Comparison of ENCODE assay signal across 20 cellular contexts in the genomic region with DNA sequence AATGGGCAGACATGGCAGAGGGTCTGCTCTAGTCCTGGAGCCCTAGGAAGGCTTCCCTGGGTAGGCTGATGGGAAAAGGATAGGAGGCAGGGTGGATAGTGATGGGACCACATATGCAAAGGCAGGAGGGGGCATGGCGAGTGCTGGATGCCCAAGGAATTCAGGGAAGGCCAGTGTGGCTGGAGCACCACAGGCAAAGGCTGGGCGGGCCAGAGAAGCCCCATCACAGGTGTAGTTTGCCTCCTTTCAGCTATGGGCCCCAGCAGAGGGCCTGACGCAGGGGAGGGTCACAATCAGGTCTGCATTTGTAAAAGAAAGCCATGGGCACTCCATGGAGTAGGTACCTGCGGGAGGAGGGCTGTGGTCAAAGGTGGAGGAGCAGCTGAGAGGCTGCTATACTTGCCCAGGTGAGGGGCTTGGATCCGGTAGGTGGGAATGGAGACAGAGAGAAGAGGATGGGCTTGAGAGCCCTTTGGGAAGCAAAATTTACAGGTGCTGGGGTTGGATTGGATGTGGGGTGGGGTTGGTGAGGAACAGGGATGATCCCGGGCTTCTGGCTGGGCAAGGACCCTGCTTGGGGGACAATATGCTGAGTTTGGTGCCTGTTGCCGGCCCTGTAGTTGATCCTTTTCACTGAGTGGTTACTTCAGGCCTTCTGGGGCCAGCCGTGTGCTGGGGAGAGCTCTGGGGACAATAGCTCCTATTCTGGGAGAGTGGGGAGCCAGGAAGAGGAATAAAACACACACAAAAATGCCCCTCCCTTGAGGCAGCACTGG. TPM values are rescaled to one million over a fixed set of nuclear protein-coding genes. Genes with fewer than 3 reads are reported as not detected.
A peak's percentile ranks its signal among the peaks of the same experiment; 100 is the strongest.
DNase-seq lines count a peak whose midpoint lies in the region; ATAC-seq, FAIRE-seq and TF ChIP-seq lines count a peak whose summit lies in the region.
"Had no signal": no experiment of that assay in that cellular context is flagged by ENCODE, and none has a peak within 500 bp of the region (broad histone marks: within the 10 kb centered on the region; RNA-seq: fewer than 3 reads in every experiment).

No MANE protein-coding gene starts in this region.

- WGBS in gastroesophageal sphincter (ENCODE audit: low coverage in 1 of 2), 2 donors, result 84 to 87% methylated on average over 5 to 7 of the region's 8 CpGs
- 87 to 90% (median 89%) methylated on average over 8 of the region's 8 CpGs for WGBS in ovary, 3 donors

- no peak for TF ChIP-seq EP300 in gastroesophageal sphincter (IDR thresholded peaks at IDR 0.05)
- no peak for TF ChIP-seq EP300 in ovary (IDR thresholded peaks at IDR 0.05)

- no peak overlapping the region for H3K4me3 ChIP-seq in ACC112 (ENCODE audit: low read depth, low read length)
- no peak overlapping the region for H3K4me3 ChIP-seq in gastroesophageal sphincter
- no peak overlapping the region for H3K4me3 ChIP-seq in ovary
- H3K4me3 ChIP-seq: body of pancreas, SJSA1 had no signal

- ATAC-seq in gastroesophageal sphincter (no peak), GM19324 (IDR thresholded peaks at IDR 0.05; ENCODE audit: low FRiP score, unreplicated experiment) (no peak)
- ATAC-seq: body of pancreas; stimulated activated memory B cell treated with anti-CD40 and anti-IgM and Interleukin-4, amounts not matched to agents 10 μg/mL and 1 μg/mL and 100 μg/mL, for 72 hours had no signal

- TF ChIP-seq CTCF in gastroesophageal sphincter (IDR thresholded peaks at IDR 0.05) (no peak), ovary (IDR thresholded peaks at IDR 0.05) (no peak), GM20000 (IDR thresholded peaks at IDR 0.05; ENCODE audit: extremely low read depth, missing control alignments) (no peak)

- peak overlapping the region; percentile 59 for H3K27ac ChIP-seq in ACC112 (ENCODE audit: low read depth, low read length)
- peak overlapping the region in 3 of 4 donors; percentile 39 to 91 (median 84) for H3K27ac ChIP-seq in gastroesophageal sphincter
- H3K27ac ChIP-seq in ovary, result peak overlapping the region; percentile 40 to 95
- H3K27ac ChIP-seq: body of pancreas had no signal

- no peak overlapping the region for H2AFZ ChIP-seq in ACC112 (ENCODE audit: low read length, unreplicated experiment)

- TF ChIP-seq POLR2A in gastroesophageal sphincter (IDR thresholded peaks at IDR 0.05) (no peak), ovary (IDR thresholded peaks at IDR 0.05) (no peak), GM12891 (IDR thresholded peaks at IDR 0.05; ENCODE audit: low read depth, low read length) (no peak)

- peaks cover 84% of the 10 kb centered on the region for H3K4me1 ChIP-seq in ACC112 (ENCODE audit: control insufficient read depth, insufficient read depth, low read length, unreplicated experiment)
- peaks cover 9 to 94% (median 43%) of the 10 kb centered on the region in 3 donors for H3K4me1 ChIP-seq in gastroesophageal sphincter
- peaks cover 48% of the 10 kb centered on the region for H3K4me1 ChIP-seq in ovary (ENCODE audit: insufficient read depth)
- H3K4me1 ChIP-seq: body of pancreas had no signal

- H3K9me3 ChIP-seq in gastroesophageal sphincter (no peaks in the 10 kb centered on the region), ovary (no peaks in the 10 kb centered on the region)
- H3K9me3 ChIP-seq: body of pancreas, SJSA1 had no signal

- peaks cover 12% of the 10 kb centered on the region for H3K79me2 ChIP-seq in ACC112 (ENCODE audit: control insufficient read depth, insufficient read depth, low read length, unreplicated experiment)

- DNase-seq in HTR-8/SVneo (ENCODE audit: insufficient read length, low spot score), result no peak
- peak; percentile 12 to 43 (median 34) for DNase-seq in ovary
- DNase-seq in hippocampal formation (lab: John Stamatoyannopoulos, UW), result no peak
- DNase-seq in GM20000 (ENCODE audit: low spot score), result no peak
- DNase-seq in GM12891 (ENCODE audit: insufficient read length, low spot score), result no peak
- DNase-seq: activated CD8-positive, alpha-beta memory T cell treated with anti-CD3 and anti-CD28 coated beads for 24 hours; foreskin melanocyte; GF-D8; KG1; NCI-H1105 treated with DMSO at 0.1 percent for 48 hours had no signal

- intact Hi-C loops in ovary (cut with DNase I), result no loop called here

- H3K27me3 ChIP-seq in ACC112 (ENCODE audit: insufficient read depth, low read length) (no peaks in the 10 kb centered on the region), gastroesophageal sphincter (peaks cover 4% of the 10 kb centered on the region), ovary (no peaks in the 10 kb centered on the region)
- H3K27me3 ChIP-seq: SJSA1 had no signal

- peak; percentile 28 for FAIRE-seq in HTR-8/SVneo (lab: Jason Lieb, UNC)
- FAIRE-seq in GM12891 (lab: Jason Lieb, UNC), result no peak
- FAIRE-seq: GM18507, islet of Langerhans, TTC549 had no signal

- H3K36me3 ChIP-seq in ACC112 (ENCODE audit: insufficient read depth, low read length) (no peaks in the 10 kb centered on the region), gastroesophageal sphincter (no peaks in the 10 kb centered on the region), ovary (no peaks in the 10 kb centered on the region)
- H3K36me3 ChIP-seq: SJSA1 had no signal

TF ChIP-seq in GM12891, 5 proteins besides CTCF, POLR2A, EP300 and RAD21:
- TF ChIP-seq SPI1 (IDR thresholded peaks at IDR 0.05; ENCODE audit: low read depth, low read length) (no peak), POU2F2 (IDR thresholded peaks at IDR 0.05; ENCODE audit: low read depth, low read length) (no peak), TAF1 (IDR thresholded peaks at IDR 0.05; ENCODE audit: low read depth, low read length) (no peak), POLR2AphosphoS5 (IDR thresholded peaks at IDR 0.05; ENCODE audit: low read depth, low read length) (no peak), PAX5 (IDR thresholded peaks at IDR 0.05; ENCODE audit: insufficient read depth, low read length, severe bottlenecking) (no peak)
TF ChIP-seq in GM12891: peak in this region for 0.

RNA-seq across cellular contexts. Expression of gene COL1A1, which starts 6.5 kb away (rescaled TPM):
- 10 to 100 TPM; 14.6 to 92.9 (median 69.7) TPM for total RNA-seq in gastroesophageal sphincter
- total RNA-seq in ovary, result 1,000 to 10,000 TPM in 1 of 7 donors, 100 to 1,000 TPM in 5, 10 to 100 TPM in 1; 71.2 to 1,087 (median 550) TPM
- polyA plus RNA-seq in ovary, result 100 to 1,000 TPM; 260 to 321 TPM
- polyA plus RNA-seq in GM12891 (2012; ENCODE audit: low read depth, missing spikeins), result 6.1 TPM

RNA-seq across cellular contexts. Expression of gene SGCA, which starts 42.2 kb away (rescaled TPM):
- total RNA-seq in gastroesophageal sphincter (100 to 1,000 TPM in 2 of 4 donors, 10 to 100 TPM in 2; 58.1 to 145 (median 93.4) TPM), ovary (1 to 10 TPM in 5 of 7 donors, under 1 TPM in 2; 0.48 to 3.4 (median 1.2) TPM)
- 1 to 10 TPM; 2.2 to 3.4 TPM for polyA plus RNA-seq in ovary
- polyA plus RNA-seq in GM12891 (2012; ENCODE audit: low read depth, missing spikeins), result 1.3 TPM
- total RNA-seq: renal cortical epithelial cell had no signal

RNA-seq across cellular contexts. Expression of gene PPP1R9B, which starts 57.5 kb away (rescaled TPM):
- total RNA-seq in gastroesophageal sphincter (10 to 100 TPM; 23.3 to 38.1 (median 30.8) TPM), ovary (100 to 1,000 TPM in 1 of 7 donors, 10 to 100 TPM in 6; 14.8 to 109 (median 75.4) TPM)
- polyA plus RNA-seq in ovary, result 10 to 100 TPM; 17.8 to 33.0 TPM
- polyA plus RNA-seq in GM12891 (2012; ENCODE audit: low read depth, missing spikeins), result 52.5 TPM

Comparison
In these comparisons a context has a peak if more than half of its experiments do, and no peak if none do; other contexts are left out.
1. DNase-seq: peak in ovary (5 of 5); none in HTR-8/SVneo (single experiment), hippocampal formation (0 of 2), GM20000 (single experiment) and GM12891 (single experiment).
2. RNA of gene SGCA, which starts 42.2 kb away (total RNA-seq): 58.1 to 145 TPM in gastroesophageal sphincter; 0.48 to 3.4 TPM in ovary; every median in the first group is over 10 times any median in the second.
3. Peak in every context shown above with its lines, with median percentiles within 50 percentile points of each other: H3K27ac ChIP-seq.